ENCODE assay signal across 10 cellular contexts in the genomic region with DNA sequence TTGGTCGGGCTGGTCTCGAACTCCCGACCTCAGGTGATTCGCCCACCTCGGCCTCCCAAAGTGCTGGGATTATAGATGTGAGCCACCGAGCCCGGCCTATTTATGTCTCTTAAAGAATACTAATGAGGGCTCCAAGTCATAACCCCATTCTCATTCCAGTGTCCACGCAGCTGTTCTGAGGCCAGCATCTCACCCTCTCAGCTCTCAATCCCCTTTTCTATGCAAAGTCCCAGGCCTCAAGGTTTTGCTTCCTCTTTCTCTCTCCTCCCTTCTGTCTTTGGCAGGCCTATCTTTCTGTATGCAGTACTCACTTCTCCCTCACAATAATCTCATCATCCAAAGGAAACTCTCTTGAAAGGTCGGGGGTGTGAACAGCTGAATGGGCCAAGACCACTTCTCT.
DNase-seq lines count a peak whose midpoint lies in the region; ATAC-seq and FAIRE-seq lines count a peak whose summit lies in the region.
"Had no signal": no experiment of that assay in that cellular context is flagged by ENCODE, and none has a peak within 500 bp of the region (broad histone marks: within the 10 kb centered on the region; RNA-seq: fewer than 3 reads in every experiment).

No MANE protein-coding gene starts in this region.

- no peak for FAIRE-seq in urothelium cell line (lab: Jason Lieb, UNC)

- ATAC-seq in GM18499 (IDR thresholded peaks at IDR 0.05; ENCODE audit: insufficient read depth, unreplicated experiment) (peak; percentile 90), GM21381 (IDR thresholded peaks at IDR 0.05; ENCODE audit: unreplicated experiment) (peak; percentile 87), HG03103 (IDR thresholded peaks at IDR 0.05; ENCODE audit: low read depth, unreplicated experiment) (peak; percentile 85)
- ATAC-seq: upper lobe of right lung had no signal

- DNase-seq in RPMI8226 (peak; percentile 81), NCI-H1930 (lab: John Stamatoyannopoulos, UW) (no peak), urothelium cell line (ENCODE audit: low spot score) (no peak), NCI-H2171 (lab: John Stamatoyannopoulos, UW) (no peak)
- no peak for DNase-seq in activated CD8-positive, alpha-beta memory T cell treated with anti-CD3 and anti-CD28 coated beads for 24 hours
- DNase-seq: activated naive CD4-positive, alpha-beta T cell treated with Interleukin-2 at 50 U/mL for 16 hours; upper lobe of right lung had no signal
